In genomic region chr9:121636411-121636865, GRCh38 we compare ENCODE assay signal across 13 cellular contexts. TPM values are rescaled to one million over a fixed set of nuclear protein-coding genes. Genes with fewer than 3 reads are reported as not detected.
A peak's percentile ranks its signal among the peaks of the same experiment; 100 is the strongest.
DNase-seq lines count a peak whose midpoint lies in the region; ATAC-seq and TF ChIP-seq lines count a peak whose summit lies in the region.
"Had no signal": no experiment of that assay in that cellular context is flagged by ENCODE, and none has a peak within 500 bp of the region (broad histone marks: within the 10 kb centered on the region; RNA-seq: fewer than 3 reads in every experiment).

No MANE protein-coding gene starts in this region.

- H3K4me3 ChIP-seq in testis = no peak overlapping the region

- H3K27me3 ChIP-seq in foreskin keratinocyte = no peaks in the 10 kb centered on the region
- no peaks in the 10 kb centered on the region for H3K27me3 ChIP-seq in testis

- TF ChIP-seq CTCF in foreskin keratinocyte (conservative IDR thresholded peaks at IDR 0.05) (no peak), omental fat pad (IDR thresholded peaks at IDR 0.05) (no peak), testis (IDR thresholded peaks at IDR 0.05) (no peak)

- 56 to 76% methylated on average over 7 to 11 of the region's 11 CpGs for WGBS in testis, 2 donors

- H3K9me3 ChIP-seq in testis = no peaks in the 10 kb centered on the region

- H3K36me3 ChIP-seq in testis (ENCODE audit: low read depth, missing control alignments) = no peaks in the 10 kb centered on the region

- TF ChIP-seq POLR2A in testis (IDR thresholded peaks at IDR 0.05) = no peak

- peaks cover 7% of the 10 kb centered on the region for H3K4me1 ChIP-seq in foreskin keratinocyte
- peaks cover 5% of the 10 kb centered on the region for H3K4me1 ChIP-seq in testis

- ATAC-seq in SK-N-SH treated with all-trans-retinoic acid at 6 μM for 48 hours (peak; percentile 34), foreskin keratinocyte (peak; percentile 75), omental fat pad (ENCODE audit: low FRiP score) (peak; percentile 26), GM19463 (IDR thresholded peaks at IDR 0.05; ENCODE audit: unreplicated experiment) (no peak)
- ATAC-seq: activated CD8-positive, alpha-beta T cell treated with anti-CD3 and anti-CD28 coated beads for 36 hours; HepG2 had no signal

- DNase-seq in Ammon's horn (ENCODE audit: low spot score) (peak; percentile 38), foreskin keratinocyte (peak; percentile 88 to 91), omental fat pad (ENCODE audit: low spot score) (no peak), DMS53 treated with DMSO at 0.1 percent for 48 hours (lab: John Stamatoyannopoulos, UW; ENCODE audit: unreplicated experiment) (no peak), testis (no peak)
- DNase-seq in activated CD8-positive, alpha-beta memory T cell treated with anti-CD3 and anti-CD28 coated beads for 24 hours = no peak
- DNase-seq: activated CD8-positive, alpha-beta T cell treated with anti-CD3 and anti-CD28 coated beads for 36 hours; amniotic stem cell; naive B cell; NCI-H2171 treated with DMSO at 0.1 percent for 48 hours had no signal

- H3K27ac ChIP-seq in foreskin keratinocyte = no peak overlapping the region
- H3K27ac ChIP-seq in testis = no peak overlapping the region

- intact Hi-C loops in testis (cut with DNase I; ENCODE audit: low total_unique reads) = no loop called here

TF ChIP-seq in SK-N-SH treated with all-trans-retinoic acid at 6 μM for 48 hours, 23 proteins besides CTCF, POLR2A, EP300 and RAD21:
- TF ChIP-seq ZFP3 (CRISPR knock-in tag; IDR thresholded peaks at IDR 0.05) (no peak), CSDC2 (CRISPR knock-in tag; IDR thresholded peaks at IDR 0.05) (no peak), ZC3H10 (CRISPR knock-in tag; IDR thresholded peaks at IDR 0.05) (no peak), SNAI2 (CRISPR knock-in tag; IDR thresholded peaks at IDR 0.05) (no peak)

RNA-seq across cellular contexts. Expression of gene DAB2IP, which starts 15.0 kb away (rescaled TPM):
- total RNA-seq in foreskin keratinocyte (26.5 and 26.6 TPM in 2 replicates), omental fat pad (10 to 100 TPM; 19.2 to 45.4 (median 34.8) TPM), testis (100 to 1,000 TPM; 102 to 136 TPM)
- polyA plus RNA-seq in foreskin keratinocyte (12.5 and 14.1 TPM in 2 replicates), testis (ENCODE audit: insufficient read depth, low read depth, low replicate concordance) (57.7 TPM)

Comparison
In these comparisons a context has a peak if more than half of its experiments do, and no peak if none do; other contexts are left out.
1. DNase-seq: peak in Ammon's horn (single experiment) and foreskin keratinocyte (2 of 2); none in omental fat pad (single experiment), DMS53 treated with DMSO at 0.1 percent for 48 hours (single experiment), activated CD8-positive, alpha-beta memory T cell treated with anti-CD3 and anti-CD28 coated beads for 24 hours (single experiment) and testis (single experiment).